In genomic region chr2:134243244-134243643, GRCh38 we compare ENCODE assay signal across 21 cellular contexts.
"Had no signal": no experiment of that assay in that cellular context is flagged by ENCODE, and none has a peak within 500 bp of the region (broad histone marks: within the 10 kb centered on the region; RNA-seq: fewer than 3 reads in every experiment).

No MANE protein-coding gene starts in this region.

- H3K4me1 ChIP-seq: right lobe of liver had no signal

- DNase-seq: activated CD4-positive, alpha-beta T cell treated with anti-CD3 and anti-CD28 coated beads for 4 hours; activated CD4-positive, alpha-beta T cell treated with anti-CD3 and anti-CD28 coated beads, Interleukin-2, amount 50 U/mL, for 4 hours; activated effector memory CD4-positive, alpha-beta T cell treated with Interleukin-2 at 50 U/mL for 16 hours; activated naive CD4-positive, alpha-beta T cell treated with Interleukin-2 at 50 U/mL for 16 hours; activated T-cell treated with anti-CD3 and anti-CD28 coated beads for 4 hours; activated T-cell treated with anti-CD3 and anti-CD28 coated beads, Interleukin-2, amount 50 U/mL, for 72 hours; anterior cingulate cortex; esophagus squamous epithelium; left ventricle myocardium inferior; mucosa of descending colon; nephron progenitor cell; right lobe of liver; stimulated activated CD4-positive, alpha-beta T cell treated with anti-CD3 and anti-CD28 coated beads, Interleukin-2, amount 100 ng/mL, for 48 hours had no signal

- H3K27ac ChIP-seq: esophagus squamous epithelium, left ventricle myocardium inferior, neutrophil, right lobe of liver, vagina had no signal

- H3K4me3 Mint-ChIP-seq: activated naive CD8-positive, alpha-beta T cell; activated T-cell treated with anti-CD3 and anti-CD28 coated beads, Interleukin-2, amount 50 U/mL, for 72 hours; central memory CD8-positive, alpha-beta T cell; dendritic cell treated with granulocyte-macrophage colony-stimulating factor and Interleukin-4, amounts not matched to agents 40 ng/mL and 50 ng/mL, for 4 days; nephron progenitor cell; stimulated activated naive CD8-positive, alpha-beta T cell treated with anti-CD3 and anti-CD28 coated beads, Interleukin-15, Interleukin-2, amounts not matched to agents 100 ng/mL and 50 ng/mL, for 24 hours; type B pancreatic cell had no signal

- H3K27ac Mint-ChIP-seq: activated T-cell treated with anti-CD3 and anti-CD28 coated beads, Interleukin-2, amount 50 U/mL, for 72 hours; dendritic cell treated with granulocyte-macrophage colony-stimulating factor and Interleukin-4, amounts not matched to agents 40 ng/mL and 50 ng/mL, for 4 days; nephron progenitor cell; stimulated activated naive CD8-positive, alpha-beta T cell treated with anti-CD3 and anti-CD28 coated beads, Interleukin-15, Interleukin-2, amounts not matched to agents 100 ng/mL and 50 ng/mL, for 24 hours; type B pancreatic cell had no signal

- H3K36me3 Mint-ChIP-seq: type B pancreatic cell had no signal

- H3K27me3 Mint-ChIP-seq: activated naive CD8-positive, alpha-beta T cell; central memory CD8-positive, alpha-beta T cell; dendritic cell treated with granulocyte-macrophage colony-stimulating factor and Interleukin-4, amounts not matched to agents 40 ng/mL and 50 ng/mL, for 4 days; stimulated activated naive CD8-positive, alpha-beta T cell treated with anti-CD3 and anti-CD28 coated beads, Interleukin-15, Interleukin-2, amounts not matched to agents 100 ng/mL and 50 ng/mL, for 24 hours; type B pancreatic cell had no signal

- ATAC-seq: activated T-cell treated with anti-CD3 and anti-CD28 coated beads, Interleukin-2, amount 50 U/mL, for 72 hours; mucosa of descending colon; right lobe of liver had no signal

- H3K27me3 ChIP-seq: esophagus squamous epithelium, neutrophil, right lobe of liver, vagina had no signal

- H3K4me3 ChIP-seq: esophagus squamous epithelium, left ventricle myocardium inferior, lung, mucosa of descending colon, right lobe of liver, vagina had no signal

- H3K36me3 ChIP-seq: esophagus squamous epithelium, left ventricle myocardium inferior, neutrophil, right lobe of liver, vagina had no signal

- H3K9me3 ChIP-seq: esophagus squamous epithelium, left ventricle myocardium inferior, mucosa of descending colon, neutrophil, right lobe of liver, vagina had no signal

- H3K9me3 Mint-ChIP-seq: activated T-cell treated with anti-CD3 and anti-CD28 coated beads, Interleukin-2, amount 50 U/mL, for 72 hours; central memory CD8-positive, alpha-beta T cell; dendritic cell treated with granulocyte-macrophage colony-stimulating factor and Interleukin-4, amounts not matched to agents 40 ng/mL and 50 ng/mL, for 4 days; stimulated activated naive CD8-positive, alpha-beta T cell treated with anti-CD3 and anti-CD28 coated beads, Interleukin-15, Interleukin-2, amounts not matched to agents 100 ng/mL and 50 ng/mL, for 24 hours had no signal
